In the genomic region with DNA sequence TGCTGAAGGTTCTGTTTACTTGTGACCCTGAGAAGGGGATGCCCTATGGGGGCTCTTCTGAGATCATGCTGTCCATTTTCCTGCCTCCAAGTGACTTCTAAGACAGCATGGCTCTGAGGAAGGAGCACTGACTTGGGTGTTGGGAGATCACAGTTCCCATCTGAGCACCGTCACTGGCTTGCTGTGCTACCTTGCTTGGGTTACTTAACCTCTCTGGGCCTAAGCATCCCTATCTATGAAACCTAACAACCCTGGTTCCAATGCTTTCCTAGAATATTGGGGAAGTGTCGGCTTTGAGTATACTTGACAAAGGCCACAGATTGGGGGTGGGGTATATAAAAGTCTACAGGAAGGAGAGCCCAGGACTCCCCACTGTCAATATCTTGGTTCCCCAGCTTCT, we compare ENCODE assay signal across 1 cellular context.
A peak's percentile ranks its signal among the peaks of the same experiment; 100 is the strongest.
TF ChIP-seq lines count a peak whose summit lies in the region.

No MANE protein-coding gene starts in this region.

TF ChIP-seq in HepG2, 621 proteins besides CTCF, POLR2A, EP300 and RAD21:
- TF ChIP-seq ZNF768 (CRISPR knock-in tag; IDR thresholded peaks at IDR 0.05) = peak; percentile 74; the same call in 1 of the 2 replicates
- no peak for TF ChIP-seq ZNF841 (CRISPR knock-in tag; IDR thresholded peaks at IDR 0.05; ENCODE audit: borderline replicate concordance)
